In the genomic region with DNA sequence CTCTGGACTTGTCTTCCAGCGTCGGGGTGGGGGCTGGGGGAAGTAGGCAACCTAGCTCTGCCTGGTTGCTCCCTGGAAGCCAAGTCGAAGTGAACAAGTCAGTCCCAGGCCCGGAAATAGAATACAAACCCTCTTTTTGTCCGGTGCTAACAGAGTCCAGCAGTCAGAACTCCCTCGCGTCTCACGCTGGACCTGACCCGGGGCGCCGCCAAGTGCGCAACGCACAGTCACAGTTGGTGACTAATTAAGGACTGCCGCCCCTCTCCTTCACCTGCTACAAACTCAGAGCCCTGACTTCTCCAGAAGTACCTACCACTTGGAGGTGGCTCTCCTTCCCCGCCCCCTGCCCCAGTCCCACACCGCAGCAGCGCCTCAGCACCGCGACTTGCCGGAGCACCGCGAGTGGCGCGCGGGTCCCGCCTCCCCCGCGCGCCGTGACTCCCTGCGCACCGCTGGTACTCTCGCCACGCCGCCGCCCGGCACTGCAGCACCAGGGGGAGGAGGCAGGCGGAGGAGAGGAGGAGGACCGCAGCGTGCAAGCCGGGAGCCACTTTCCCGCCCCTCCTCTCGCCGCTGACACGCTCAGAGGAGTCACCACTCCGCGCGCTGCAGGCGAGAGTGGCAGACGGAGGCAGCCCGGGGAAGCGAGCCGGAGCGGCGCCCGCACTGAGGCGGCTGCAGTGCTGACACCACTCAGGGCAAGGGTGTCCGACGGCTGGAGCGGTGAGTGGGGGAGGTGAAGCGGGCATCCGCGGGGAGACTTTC, we compare ENCODE assay signal across 8 cellular contexts. TPM values are rescaled to one million over a fixed set of nuclear protein-coding genes. Genes with fewer than 3 reads are reported as not detected.
DNase-seq lines count a peak whose midpoint lies in the region; ATAC-seq, FAIRE-seq and TF ChIP-seq lines count a peak whose summit lies in the region.

A gene with protein sequence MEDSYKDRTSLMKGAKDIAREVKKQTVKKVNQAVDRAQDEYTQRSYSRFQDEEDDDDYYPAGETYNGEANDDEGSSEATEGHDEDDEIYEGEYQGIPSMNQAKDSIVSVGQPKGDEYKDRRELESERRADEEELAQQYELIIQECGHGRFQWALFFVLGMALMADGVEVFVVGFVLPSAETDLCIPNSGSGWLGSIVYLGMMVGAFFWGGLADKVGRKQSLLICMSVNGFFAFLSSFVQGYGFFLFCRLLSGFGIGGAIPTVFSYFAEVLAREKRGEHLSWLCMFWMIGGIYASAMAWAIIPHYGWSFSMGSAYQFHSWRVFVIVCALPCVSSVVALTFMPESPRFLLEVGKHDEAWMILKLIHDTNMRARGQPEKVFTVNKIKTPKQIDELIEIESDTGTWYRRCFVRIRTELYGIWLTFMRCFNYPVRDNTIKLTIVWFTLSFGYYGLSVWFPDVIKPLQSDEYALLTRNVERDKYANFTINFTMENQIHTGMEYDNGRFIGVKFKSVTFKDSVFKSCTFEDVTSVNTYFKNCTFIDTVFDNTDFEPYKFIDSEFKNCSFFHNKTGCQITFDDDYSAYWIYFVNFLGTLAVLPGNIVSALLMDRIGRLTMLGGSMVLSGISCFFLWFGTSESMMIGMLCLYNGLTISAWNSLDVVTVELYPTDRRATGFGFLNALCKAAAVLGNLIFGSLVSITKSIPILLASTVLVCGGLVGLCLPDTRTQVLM (plus strand): TSS at position 594 of the 765 bp plus-strand sequence. CDS start 48,368 bp downstream, outside the sequence.

- H3K9me3 ChIP-seq in ES-I3 (ENCODE audit: control insufficient read depth, insufficient read depth, low read length) (no peaks in the 10 kb centered on the region), adrenal gland (replicated peaks in 1 of 3) (no peaks in the 10 kb centered on the region), HepG2 (ENCODE audit: low read length) (no peaks in the 10 kb centered on the region), HAP-1 (no peaks in the 10 kb centered on the region)

- H2AFZ ChIP-seq in HepG2 (ENCODE audit: low read length) = no peak within 1 kb of the TSS

- H3K36me3 ChIP-seq in ES-I3 (ENCODE audit: insufficient read depth, low read length) (no peaks in the 10 kb centered on the region), adrenal gland (replicated peaks in 1 of 2) (no peaks in the 10 kb centered on the region), HepG2 (replicated peaks in 1 of 2; ENCODE audit: control insufficient read depth in 1 of 2, insufficient read depth in 2 of 2, low read length in 2 of 2) (no peaks in the 10 kb centered on the region), HAP-1 (replicated peaks) (no peaks in the 10 kb centered on the region)

- DNase-seq in NCI-H128 (lab: John Stamatoyannopoulos, UW; ENCODE audit: unreplicated experiment) (peak; percentile 23), adrenal gland (peak in 4 of 7 donors; percentile 2 to 64 (median 26)), HepG2 (ENCODE audit: low spot score) (no peak), stromal cell of bone marrow (ENCODE audit: low read depth) (peak; percentile 3), cortex of kidney (lab: John Stamatoyannopoulos, UW) (no peak), HAP-1 (ENCODE audit: low spot score in 2 of 2) (no peak)

- peaks cover 47% of the 10 kb centered on the region for H3K27me3 ChIP-seq in adrenal gland
- H3K27me3 ChIP-seq in HepG2 (ENCODE audit: control insufficient read depth in 1 of 2, insufficient read depth in 2 of 2, low read length in 2 of 2) = peaks cover 5 to 40% of the 10 kb centered on the region in 2 experiments; a peak in 3 of 5 replicates
- H3K27me3 ChIP-seq in HAP-1 (ENCODE audit: low read depth) = peaks cover 45% of the 10 kb centered on the region

- TF ChIP-seq EP300 in HepG2 (IDR thresholded peaks at IDR 0.05; ENCODE audit: low read depth in 2 of 2, low read length in 2 of 2) (no peak), HepG2 (CRISPR knock-in tag; IDR thresholded peaks at IDR 0.05; ENCODE audit: borderline replicate concordance) (no peak)

- no peaks in the 10 kb centered on the region for H4K20me1 ChIP-seq in HepG2 (ENCODE audit: insufficient read depth, low read length)

- CTCF ChIA-PET in HepG2 (lab: Yijun Ruan, JAX; ENCODE audit: low intra/inter-chr PET ratio, low total read pairs) = no interaction called here

- H3K4me1 ChIP-seq in ES-I3 (ENCODE audit: insufficient read depth, low read length) (no peaks in the 10 kb centered on the region), adrenal gland (replicated peaks in 1 of 2) (peaks cover 0 to 7% of the 10 kb centered on the region in 2 donors), HepG2 (ENCODE audit: insufficient read depth, low read length) (no peaks in the 10 kb centered on the region), HAP-1 (no peaks in the 10 kb centered on the region)

- POLR2A ChIA-PET in HepG2 (lab: Yijun Ruan, JAX) = no interaction called here

- no peaks in the 10 kb centered on the region for H3K79me2 ChIP-seq in HepG2 (ENCODE audit: insufficient read depth, low read length)

- no TSS peak for BruUV-seq in HepG2 (replicated peaks; lab: Mats Ljungman, UMichigan)

- H3K4me3 ChIP-seq in adrenal gland = peak within 1 kb of the TSS in 2 of 4 donors; percentile 9 to 29
- H3K4me3 ChIP-seq in HepG2 (replicated peaks in 1 of 3; ENCODE audit: insufficient read depth in 1 of 3, low read depth in 2 of 3, low read length in 3 of 3) = no peak within 1 kb of the TSS
- H3K4me3 ChIP-seq in HAP-1 = no peak within 1 kb of the TSS

- WGBS in adrenal gland, 4 donors = 0 to 3% (median 1%) methylated on average over 12 to 63 of the region's 63 CpGs
- 0% methylated on average over 9 of the region's 63 CpGs for WGBS in HepG2 (ENCODE audit: low lambda C conversion rate)

- TF ChIP-seq CTCF in adrenal gland (IDR thresholded peaks at IDR 0.05) (no peak), HepG2 (CRISPR knock-in tag; IDR thresholded peaks at IDR 0.05) (no peak)

- intact Hi-C loops in adrenal gland (cut with DNase I) (no loop called here), HepG2 (cut with micrococcal nuclease; ENCODE audit: unreplicated experiment) (no loop called here)

- no peak for TF ChIP-seq RAD21 in HepG2 (CRISPR knock-in tag; IDR thresholded peaks at IDR 0.05)

- FAIRE-seq in HepG2 (lab: Jason Lieb, UNC) = no peak

- H3K4me2 ChIP-seq in HepG2 (ENCODE audit: low read depth, low read length) = no peak within 1 kb of the TSS

- H3K27ac ChIP-seq in adrenal gland = peak within 1 kb of the TSS in 1 of 5 donors; percentile 34
- no peak within 1 kb of the TSS for H3K27ac ChIP-seq in HepG2 (ENCODE audit: extremely low read length, insufficient read depth, low read length)

- peak in 1 of 2 donors; percentile 43 for TF ChIP-seq POLR2A in adrenal gland (IDR thresholded peaks at IDR 0.05)
- TF ChIP-seq POLR2A in HepG2 (IDR thresholded peaks at IDR 0.05; ENCODE audit: insufficient read depth in 1 of 2, low read depth in 2 of 2, low read length in 2 of 2) = no peak

- in situ Hi-C loops in HepG2 (cut with HindIII; ENCODE audit: extremely low pct_ligation_motif_present, low pct_unique_long_range_greater_than_20kb) = no loop called here
- in situ Hi-C loops in HAP-1 (cut with MboI; ENCODE audit: low sequenced_read_pairs) = no loop called here

- peak; percentile 76 for ATAC-seq in HepG2
- ATAC-seq in HG03095 (IDR thresholded peaks at IDR 0.05; ENCODE audit: unreplicated experiment) = no peak

- peak within 1 kb of the TSS; percentile 57 for H3K9ac ChIP-seq in ES-I3 (ENCODE audit: low read depth, low read length)
- no peak within 1 kb of the TSS for H3K9ac ChIP-seq in HepG2 (ENCODE audit: insufficient read depth, low read depth, low read length)

TF ChIP-seq in HepG2, 621 proteins besides CTCF, POLR2A, EP300 and RAD21 (continues in another document):
- TF ChIP-seq ZNF263 (CRISPR knock-in tag; IDR thresholded peaks at IDR 0.05) (0 out of 2 replicates have a peak, but pooled peaks have one; percentile 23), NCOR1 (IDR thresholded peaks at IDR 0.05; ENCODE audit: borderline replicate concordance, low read length) (no peak)
- TF ChIP-seq, protein P1, sequence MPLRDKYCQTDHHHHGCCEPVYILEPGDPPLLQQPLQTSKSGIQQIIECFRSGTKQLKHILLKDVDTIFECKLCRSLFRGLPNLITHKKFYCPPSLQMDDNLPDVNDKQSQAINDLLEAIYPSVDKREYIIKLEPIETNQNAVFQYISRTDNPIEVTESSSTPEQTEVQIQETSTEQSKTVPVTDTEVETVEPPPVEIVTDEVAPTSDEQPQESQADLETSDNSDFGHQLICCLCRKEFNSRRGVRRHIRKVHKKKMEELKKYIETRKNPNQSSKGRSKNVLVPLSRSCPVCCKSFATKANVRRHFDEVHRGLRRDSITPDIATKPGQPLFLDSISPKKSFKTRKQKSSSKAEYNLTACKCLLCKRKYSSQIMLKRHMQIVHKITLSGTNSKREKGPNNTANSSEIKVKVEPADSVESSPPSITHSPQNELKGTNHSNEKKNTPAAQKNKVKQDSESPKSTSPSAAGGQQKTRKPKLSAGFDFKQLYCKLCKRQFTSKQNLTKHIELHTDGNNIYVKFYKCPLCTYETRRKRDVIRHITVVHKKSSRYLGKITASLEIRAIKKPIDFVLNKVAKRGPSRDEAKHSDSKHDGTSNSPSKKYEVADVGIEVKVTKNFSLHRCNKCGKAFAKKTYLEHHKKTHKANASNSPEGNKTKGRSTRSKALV (CRISPR knock-in tag; IDR thresholded peaks at IDR 0.05) = 0 out of 2 replicates have a peak, but pooled peaks have one; percentile 69

RNA-seq across cellular contexts. Expression of the gene that starts here (rescaled TPM):
- total RNA-seq in adrenal gland = under 1 TPM in 7 of 8 donors, not detected in 1; under 0.01 to 0.96 (median 0.19) TPM
- under 1 TPM; under 0.01 to 0.46 (median 0.07) TPM for polyA plus RNA-seq in adrenal gland
- not detected in 2 replicates for total RNA-seq in HepG2 (2016; rRNA removed; fragmentation: Illumina TruSeq; extraction: Trizol)
- total RNA-seq in HepG2 (2016; cell fraction: cytosol; rRNA removed; fragmentation: Illumina TruSeq; extraction: Trizol; ENCODE audit: low read depth) = not detected in 2 replicates
- total RNA-seq in HepG2 (2016; cell fraction: insoluble cytoplasmic fraction; rRNA removed; fragmentation: Illumina TruSeq; extraction: Trizol) = not detected in 2 replicates
- total RNA-seq in HepG2 (2016; cell fraction: membrane; rRNA removed; fragmentation: Illumina TruSeq; extraction: Trizol) = not detected in 2 replicates
- not detected in 2 replicates for total RNA-seq in HepG2 (2016; cell fraction: nucleus; rRNA removed; fragmentation: Illumina TruSeq; extraction: Trizol)
- polyA plus RNA-seq in HepG2 (2011; rRNA removed) = not detected in 2 replicates
- not detected in 2 replicates for polyA plus RNA-seq in HepG2 (2011; cell fraction: cytosol; rRNA removed)
- not detected in 2 replicates for polyA plus RNA-seq in HepG2 (2011; cell fraction: nucleus; rRNA removed)
- not detected in 2 replicates for polyA plus RNA-seq in HepG2 (2012)
- polyA plus RNA-seq in HepG2 (2016; cell fraction: cytosol; fragmentation: Illumina TruSeq; extraction: Trizol; ENCODE audit: low read depth) = not detected in 2 replicates
- not detected in 2 replicates for polyA plus RNA-seq in HepG2 (2016; cell fraction: insoluble cytoplasmic fraction; fragmentation: Illumina TruSeq; extraction: Trizol; ENCODE audit: low read depth)
- not detected in 2 replicates for polyA plus RNA-seq in HepG2 (2016; cell fraction: membrane; fragmentation: Illumina TruSeq; extraction: Trizol; ENCODE audit: low read depth)
- polyA plus RNA-seq in HepG2 (2016; cell fraction: nucleus; fragmentation: Illumina TruSeq; extraction: Trizol; ENCODE audit: insufficient read depth, low read depth) = not detected in 2 replicates
- polyA minus RNA-seq in HepG2 (2011; rRNA and poly(A)+ RNA removed; ENCODE audit: low replicate concordance) = not detected in 2 replicates
- not detected in 2 replicates for polyA minus RNA-seq in HepG2 (2011; cell fraction: cytosol; rRNA and poly(A)+ RNA removed)
- polyA minus RNA-seq in HepG2 (2011; cell fraction: nucleus; rRNA and poly(A)+ RNA removed) = under 0.01 TPM in 1 of 2 replicates, not detected in the other

Comparison
In these comparisons a context has a peak if more than half of its experiments do, and no peak if none do; other contexts are left out.
1. Peak in DNase-seq in adrenal gland; RNA of the gene not detected or under 1 TPM.
2. Peak in ATAC-seq in HepG2; RNA of the gene not detected or under 1 TPM.
3. DNase-seq: peak in NCI-H128 (single experiment) and stromal cell of bone marrow (single experiment); none in HepG2 (single experiment), cortex of kidney (single experiment) and HAP-1 (0 of 2).